24 cellular contexts compared by ENCODE assay signal in the genomic region with DNA sequence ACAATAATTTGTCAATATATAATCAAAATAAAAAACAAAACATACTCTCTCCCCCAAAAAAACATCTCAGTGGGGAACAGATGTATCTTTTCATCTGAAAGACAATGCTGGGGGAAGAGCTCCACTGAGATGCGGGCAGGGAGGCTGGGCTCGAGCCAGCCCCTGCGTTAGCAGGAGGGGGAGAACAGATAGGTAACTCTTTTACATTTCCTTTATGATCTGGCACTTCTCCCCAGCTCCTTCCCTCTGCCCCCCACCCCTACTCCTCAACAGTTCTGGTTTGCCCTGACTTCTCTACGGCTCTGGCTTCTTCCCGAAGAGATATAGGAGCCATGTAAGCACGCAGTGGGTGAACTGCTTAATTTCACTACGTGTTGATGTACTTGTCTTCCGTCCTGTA.
"Had no signal": no experiment of that assay in that cellular context is flagged by ENCODE, and none has a peak within 500 bp of the region (broad histone marks: within the 10 kb centered on the region; RNA-seq: fewer than 3 reads in every experiment).

No MANE protein-coding gene starts in this region.

- H3K27me3 ChIP-seq: heart right ventricle, left lung, sigmoid colon, stomach, suprapubic skin, tibial nerve had no signal

- H3K27ac Mint-ChIP-seq: activated B cell treated with CpG ODN at 0.5 μM for 24 hours; activated CD4-positive, alpha-beta T cell treated with anti-CD3 and anti-CD28 coated beads for 36 hours; activated naive CD4-positive, alpha-beta T cell treated with anti-CD3 and anti-CD28 coated beads for 36 hours; activated naive CD8-positive, alpha-beta T cell treated with anti-CD3 and anti-CD28 coated beads, Interleukin-2, amount 10 ng/mL, durations not matched to agents 7 days and 5 days; activated T-cell treated with anti-CD3 and anti-CD28 coated beads, Interleukin-2, amount 50 U/mL, for 72 hours; naive B cell; stimulated activated memory B cell treated with anti-CD40 and anti-IgM and Interleukin-4, amounts not matched to agents 10 μg/mL and 1 μg/mL and 100 μg/mL, for 72 hours had no signal

- H3K9me3 Mint-ChIP-seq: activated B cell treated with CpG ODN at 0.5 μM for 24 hours; activated naive CD4-positive, alpha-beta T cell treated with anti-CD3 and anti-CD28 coated beads for 36 hours; activated naive CD8-positive, alpha-beta T cell treated with anti-CD3 and anti-CD28 coated beads, Interleukin-2, amount 10 ng/mL, durations not matched to agents 7 days and 5 days; activated T-cell treated with anti-CD3 and anti-CD28 coated beads, Interleukin-2, amount 50 U/mL, for 72 hours; naive B cell; neural crest cell; stimulated activated memory B cell treated with anti-CD40 and anti-IgM and Interleukin-4, amounts not matched to agents 10 μg/mL and 1 μg/mL and 100 μg/mL, for 72 hours had no signal

- H3K27me3 Mint-ChIP-seq: activated B cell treated with CpG ODN at 0.5 μM for 24 hours; activated CD4-positive, alpha-beta T cell treated with anti-CD3 and anti-CD28 coated beads for 36 hours; activated naive CD8-positive, alpha-beta T cell treated with anti-CD3 and anti-CD28 coated beads, Interleukin-2, amount 10 ng/mL, durations not matched to agents 7 days and 5 days; naive B cell; stimulated activated memory B cell treated with anti-CD40 and anti-IgM and Interleukin-4, amounts not matched to agents 10 μg/mL and 1 μg/mL and 100 μg/mL, for 72 hours had no signal

- H3K27ac ChIP-seq: coronary artery, left lung, sigmoid colon, stomach, suprapubic skin had no signal

- H3K9me3 ChIP-seq: heart right ventricle, left lung, sigmoid colon, stomach, suprapubic skin, tibial nerve had no signal

- DNase-seq: activated B cell treated with CpG ODN at 0.5 μM for 24 hours; activated CD4-positive, alpha-beta T cell treated with anti-CD3 and anti-CD28 coated beads for 36 hours; activated CD4-positive, alpha-beta T cell treated with anti-CD3 and anti-CD28 coated beads, Interleukin-2, amount 50 U/mL, for 48 hours; activated effector memory CD4-positive, alpha-beta T cell treated with Interleukin-2 at 50 U/mL for 16 hours; activated naive CD4-positive, alpha-beta T cell treated with anti-CD3 and anti-CD28 coated beads for 36 hours; activated naive CD8-positive, alpha-beta T cell treated with anti-CD3 and anti-CD28 coated beads, Interleukin-2, amount 10 ng/mL, durations not matched to agents 7 days and 5 days; activated T-cell treated with anti-CD3 and anti-CD28 coated beads, Interleukin-2, amount 50 U/mL, for 72 hours; amniotic stem cell; cerebellar nuclear complex; heart right ventricle; kidney glomerular epithelial cell; left lung; naive B cell; sigmoid colon; stimulated activated CD4-positive, alpha-beta T cell treated with anti-CD3 and anti-CD28 coated beads, Interleukin-15, amount 100 ng/mL, for 24 hours; stomach; T-helper 9 cell had no signal

- H3K36me3 Mint-ChIP-seq: naive B cell had no signal

- H3K4me3 Mint-ChIP-seq: activated B cell treated with CpG ODN at 0.5 μM for 24 hours; activated CD4-positive, alpha-beta T cell treated with anti-CD3 and anti-CD28 coated beads for 36 hours; activated naive CD4-positive, alpha-beta T cell treated with anti-CD3 and anti-CD28 coated beads for 36 hours; activated naive CD8-positive, alpha-beta T cell treated with anti-CD3 and anti-CD28 coated beads, Interleukin-2, amount 10 ng/mL, durations not matched to agents 7 days and 5 days; activated T-cell treated with anti-CD3 and anti-CD28 coated beads, Interleukin-2, amount 50 U/mL, for 72 hours; naive B cell; neural crest cell; stimulated activated memory B cell treated with anti-CD40 and anti-IgM and Interleukin-4, amounts not matched to agents 10 μg/mL and 1 μg/mL and 100 μg/mL, for 72 hours had no signal

- H3K4me1 Mint-ChIP-seq: activated B cell treated with CpG ODN at 0.5 μM for 24 hours, naive B cell, neural crest cell had no signal

- ATAC-seq: activated CD4-positive, alpha-beta T cell treated with anti-CD3 and anti-CD28 coated beads for 36 hours; activated T-cell treated with anti-CD3 and anti-CD28 coated beads, Interleukin-2, amount 50 U/mL, for 72 hours; heart right ventricle; left lung; stimulated activated memory B cell treated with anti-CD40 and anti-IgM and Interleukin-4, amounts not matched to agents 10 μg/mL and 1 μg/mL and 100 μg/mL, for 72 hours had no signal

- H3K4me3 ChIP-seq: coronary artery, heart right ventricle, left lung, lung, sigmoid colon, smooth muscle cell, stomach, suprapubic skin, tibial nerve had no signal
